11 cellular contexts compared by ENCODE assay signal in the genomic region with DNA sequence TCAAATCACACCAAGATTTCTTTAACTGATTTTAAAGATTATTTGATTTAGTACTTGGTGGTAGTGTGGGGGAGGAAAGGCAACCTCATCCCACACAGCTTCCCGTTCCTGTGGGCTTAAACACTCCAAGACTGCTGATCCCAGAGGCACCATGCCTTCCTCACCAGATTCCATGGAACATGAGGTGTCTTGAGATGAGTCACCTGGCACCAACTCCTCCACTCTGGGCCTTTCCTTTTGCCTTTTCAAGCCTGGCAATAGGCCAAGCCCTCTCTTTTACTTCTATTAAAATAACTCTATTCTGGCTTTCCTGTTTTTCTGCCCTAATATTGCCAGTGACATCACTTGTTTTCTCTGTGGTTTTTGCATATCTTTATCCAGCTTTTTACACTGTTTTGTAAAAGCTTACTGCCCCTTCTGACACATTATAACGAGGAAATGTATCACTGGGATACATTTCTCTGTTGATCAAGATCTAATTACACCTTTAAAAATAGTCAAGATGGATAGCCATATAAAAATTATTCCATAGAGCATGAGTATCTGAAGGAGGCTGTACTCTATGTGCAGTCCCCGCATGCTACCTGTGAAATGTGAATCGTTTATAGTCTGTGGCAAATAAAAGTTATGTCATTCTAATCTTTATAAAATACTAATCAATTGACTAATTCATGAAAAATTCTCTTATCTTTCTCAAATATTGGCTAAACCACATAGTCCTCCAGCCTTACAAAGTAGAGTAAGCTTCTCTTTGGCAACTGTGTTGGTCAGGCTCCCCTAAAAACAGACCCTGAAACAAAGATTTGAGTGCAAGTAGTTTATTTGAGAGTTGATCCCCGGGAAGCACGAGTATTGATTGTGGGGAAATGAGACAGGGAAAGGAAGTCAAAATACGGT.
DNase-seq lines count a peak whose midpoint lies in the region; ATAC-seq and TF ChIP-seq lines count a peak whose summit lies in the region.
"Had no signal": no experiment of that assay in that cellular context is flagged by ENCODE, and none has a peak within 500 bp of the region (broad histone marks: within the 10 kb centered on the region; RNA-seq: fewer than 3 reads in every experiment).

No MANE protein-coding gene starts in this region.

- CTCF ChIA-PET in RWPE1 (lab: Yijun Ruan, JAX): interaction anchor here (0.6 to 0.8 kb wide), 3 partner anchors 17 to 588 kb away, joined by 3 to 4 read pairs (median 4); no protein-coding TSS in a partner anchor

- H3K36me3 ChIP-seq in fibroblast of lung (ENCODE audit: control insufficient read depth, insufficient read depth, low read length): no peaks in the 10 kb centered on the region
- H3K36me3 ChIP-seq in prostate gland: no peaks in the 10 kb centered on the region
- H3K36me3 ChIP-seq: pancreas had no signal

- no peaks in the 10 kb centered on the region for H4K20me1 ChIP-seq in fibroblast of lung (ENCODE audit: control insufficient read depth, extremely low read depth, insufficient read depth, low read length)

- H3K79me2 ChIP-seq in fibroblast of lung (ENCODE audit: control insufficient read depth, insufficient read depth, low read length): no peaks in the 10 kb centered on the region

- H3K27me3 ChIP-seq in fibroblast of lung (ENCODE audit: control insufficient read depth, insufficient read depth, low read length) (no peaks in the 10 kb centered on the region), prostate gland (replicated peaks; ENCODE audit: insufficient read depth) (no peaks in the 10 kb centered on the region)
- H3K27me3 ChIP-seq: pancreas had no signal

- WGBS in prostate gland: 60% methylated on average over 7 of the region's 7 CpGs

- TF ChIP-seq CTCF in RWPE1 (conservative IDR thresholded peaks at IDR 0.05; ENCODE audit: low read depth) (no peak), fibroblast of lung (conservative IDR thresholded peaks at IDR 0.05 in 1 of 2, IDR thresholded peaks at IDR 0.05 in 1 of 2; ENCODE audit: low read depth in 1 of 2, low read length in 2 of 2) (no peak), prostate gland (IDR thresholded peaks at IDR 0.05) (no peak)

- peak; percentile 97 for DNase-seq in Daoy (ENCODE audit: low read depth)
- peak; percentile 92 for DNase-seq in RWPE1 (ENCODE audit: low spot score)
- DNase-seq in fibroblast of lung (ENCODE audit: low read depth in 2 of 2): peak; percentile 90 to 99
- peak; percentile 4 for DNase-seq in prostate gland (ENCODE audit: low spot score)
- DNase-seq in NCI-H2081 treated with DMSO at 0.1 percent for 48 hours (lab: John Stamatoyannopoulos, UW): no peak
- no peak for DNase-seq in activated naive CD4-positive, alpha-beta T cell treated with anti-CD3 and anti-CD28 coated beads, Interleukin-2, amount 50 U/mL, for 16 hours
- DNase-seq: activated CD4-positive, alpha-beta T cell treated with anti-CD3 and anti-CD28 coated beads, Interleukin-2, amount 50 U/mL, for 48 hours; pancreas had no signal

- H3K9ac ChIP-seq in fibroblast of lung (ENCODE audit: insufficient read depth, low read length): no peak overlapping the region

- H2AFZ ChIP-seq in fibroblast of lung (ENCODE audit: low read length): no peak overlapping the region
- H2AFZ ChIP-seq: PC-9 had no signal

- H3K4me1 ChIP-seq in fibroblast of lung (ENCODE audit: control insufficient read depth, extremely low read depth, insufficient read depth, low read length) (peaks cover 5% of the 10 kb centered on the region), prostate gland (replicated peaks) (no peaks in the 10 kb centered on the region)
- H3K4me1 ChIP-seq: pancreas had no signal

- POLR2A ChIA-PET in RWPE1 (lab: Yijun Ruan, JAX; ENCODE audit: low non-redundant PET): no interaction called here

- ATAC-seq in HG03175 (IDR thresholded peaks at IDR 0.05; ENCODE audit: unreplicated experiment): no peak
- no peak for ATAC-seq in HG03139 (IDR thresholded peaks at IDR 0.05; ENCODE audit: unreplicated experiment)

- intact Hi-C loops in prostate gland (cut with DNase I): no loop called here

- no peak for TF ChIP-seq POLR2A in prostate gland (IDR thresholded peaks at IDR 0.05)

- H3K4me2 ChIP-seq in fibroblast of lung (ENCODE audit: extremely low read depth, insufficient read depth, low read length): peak overlapping the region; percentile 17
- H3K4me2 ChIP-seq: PC-9 had no signal

- H3K9me3 ChIP-seq in fibroblast of lung (ENCODE audit: control insufficient read depth, insufficient read depth, low read depth, low read length) (no peaks in the 10 kb centered on the region), prostate gland (no peaks in the 10 kb centered on the region)
- H3K9me3 ChIP-seq: pancreas had no signal

- H3K4me3 ChIP-seq in fibroblast of lung (replicated peaks in 1 of 4; ENCODE audit: control extremely low read depth in 1 of 4, insufficient read depth in 1 of 4, low read depth in 3 of 4, low read length in 4 of 4): no peak overlapping the region
- H3K4me3 ChIP-seq in prostate gland: no peak overlapping the region
- H3K4me3 ChIP-seq: pancreas, PC-9 had no signal

- H3K27ac ChIP-seq in RWPE1 (no peak overlapping the region), fibroblast of lung (ENCODE audit: insufficient read depth, low read length) (no peak overlapping the region), prostate gland (no peak overlapping the region)
- H3K27ac ChIP-seq: pancreas, PC-9 had no signal

Comparison
In these comparisons a context has a peak if more than half of its experiments do, and no peak if none do; other contexts are left out.
1. DNase-seq: peak in Daoy (single experiment), RWPE1 (single experiment), fibroblast of lung (2 of 2) and prostate gland (single experiment); none in NCI-H2081 treated with DMSO at 0.1 percent for 48 hours (single experiment) and activated naive CD4-positive, alpha-beta T cell treated with anti-CD3 and anti-CD28 coated beads, Interleukin-2, amount 50 U/mL, for 16 hours (single experiment).